23 cellular contexts compared by ENCODE assay signal in the genomic region with DNA sequence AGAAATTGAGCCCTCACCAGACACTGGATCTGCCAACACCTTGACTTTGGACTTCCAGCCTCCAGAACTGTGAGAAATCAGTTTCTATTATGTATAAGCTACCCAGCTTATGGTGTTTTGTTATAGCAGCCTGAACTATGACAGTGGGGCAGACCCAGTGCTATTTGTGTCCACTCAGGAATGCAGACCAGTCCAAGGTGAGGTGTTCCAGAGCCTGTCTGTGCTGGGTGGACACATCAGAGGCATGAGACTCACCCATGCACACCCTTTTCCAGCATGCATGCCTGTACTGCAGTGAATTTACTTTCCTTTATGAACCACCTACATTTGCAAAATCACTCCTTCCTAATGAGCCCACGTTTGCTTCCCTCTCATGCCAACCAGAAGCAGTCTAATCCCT.
"Had no signal": no experiment of that assay in that cellular context is flagged by ENCODE, and none has a peak within 500 bp of the region (broad histone marks: within the 10 kb centered on the region; RNA-seq: fewer than 3 reads in every experiment).

No MANE protein-coding gene starts in this region.

- H3K36me3 Mint-ChIP-seq: activated naive CD4-positive, alpha-beta T cell treated with anti-CD3 and anti-CD28 coated beads, Interleukin-2, amount 50 U/mL, for 72 hours; immature natural killer cell; WTC11 had no signal

- H3K36me3 ChIP-seq: colonic mucosa, gastrocnemius medialis, lower lobe of right lung, ovary, suprapubic skin, tibial artery had no signal

- H3K9me3 ChIP-seq: colonic mucosa, gastrocnemius medialis, lower lobe of right lung, ovary, suprapubic skin, tibial artery had no signal

- H3K4me1 ChIP-seq: colonic mucosa, lower lobe of right lung, suprapubic skin, tibial artery had no signal

- H3K27ac Mint-ChIP-seq: activated CD4-positive, alpha-beta memory T cell treated with anti-CD3 and anti-CD28 coated beads, Interleukin-2, amount 10 ng/mL, durations not matched to agents 7 days and 5 days; activated CD4-positive, alpha-beta T cell treated with anti-CD3 and anti-CD28 coated beads, Interleukin-2, amount 10 ng/mL, durations not matched to agents 7 days and 5 days; activated naive CD4-positive, alpha-beta T cell treated with anti-CD3 and anti-CD28 coated beads, Interleukin-2, amount 50 U/mL, for 72 hours; activated T-helper 2 cell treated with anti-CD3 and anti-CD28 coated beads, Interferon-gamma antibody, Interleukin-2, Interleukin-4, amounts not matched to agents 10 μg/mL and 5 μg/mL and 100 μg/mL, durations not matched to agents 14 hours and 24 hours and 36 hours; immature natural killer cell; stimulated activated naive B cell treated with anti-CD40 and anti-IgM and Interleukin-4, amounts not matched to agents 10 μg/mL and 1 μg/mL and 100 μg/mL, for 72 hours; T-helper 17 cell; WTC11 had no signal

- H3K4me1 Mint-ChIP-seq: activated CD4-positive, alpha-beta memory T cell treated with anti-CD3 and anti-CD28 coated beads, Interleukin-2, amount 10 ng/mL, durations not matched to agents 7 days and 5 days; activated CD4-positive, alpha-beta T cell treated with anti-CD3 and anti-CD28 coated beads, Interleukin-2, amount 10 ng/mL, durations not matched to agents 7 days and 5 days; immature natural killer cell; stimulated activated naive B cell treated with anti-CD40 and anti-IgM and Interleukin-4, amounts not matched to agents 10 μg/mL and 1 μg/mL and 100 μg/mL, for 72 hours; T-helper 17 cell had no signal

- DNase-seq: activated CD4-positive, alpha-beta memory T cell treated with anti-CD3 and anti-CD28 coated beads, Interleukin-2, amount 10 ng/mL, durations not matched to agents 7 days and 5 days; activated CD4-positive, alpha-beta T cell treated with anti-CD3 and anti-CD28 coated beads for 1 hour; activated CD4-positive, alpha-beta T cell treated with anti-CD3 and anti-CD28 coated beads, Interleukin-2, amount 10 ng/mL, durations not matched to agents 7 days and 5 days; activated naive CD4-positive, alpha-beta T cell; activated T-cell treated with anti-CD3 and anti-CD28 coated beads, Interleukin-2, amount 50 U/mL, for 4 hours; cerebellar nuclear complex; colonic mucosa; effector CD8-positive, alpha-beta T cell; gastrocnemius medialis; immature natural killer cell; lower lobe of right lung; mesenchymal stem cell; naive thymus-derived CD8-positive, alpha-beta T cell; ovary; stimulated activated CD4-positive, alpha-beta T cell treated with anti-CD3 and anti-CD28 coated beads, Interleukin-15, amount 100 ng/mL, for 24 hours; stimulated activated CD4-positive, alpha-beta T cell treated with anti-CD3 and anti-CD28 coated beads, Interleukin-2, amount 100 ng/mL, for 24 hours; stimulated activated naive B cell treated with anti-CD40 and anti-IgM and Interleukin-4, amounts not matched to agents 10 μg/mL and 1 μg/mL and 100 μg/mL, for 72 hours; T-helper 17 cell; tibial artery had no signal

- H3K4me3 ChIP-seq: colonic mucosa, gastrocnemius medialis, lower lobe of right lung, ovary, suprapubic skin, tibial artery had no signal

- H3K4me3 Mint-ChIP-seq: activated CD4-positive, alpha-beta memory T cell treated with anti-CD3 and anti-CD28 coated beads, Interleukin-2, amount 10 ng/mL, durations not matched to agents 7 days and 5 days; activated CD4-positive, alpha-beta T cell treated with anti-CD3 and anti-CD28 coated beads, Interleukin-2, amount 10 ng/mL, durations not matched to agents 7 days and 5 days; activated T-cell treated with anti-CD3 and anti-CD28 coated beads, Interleukin-2, amount 50 U/mL, for 4 hours; immature natural killer cell; naive thymus-derived CD8-positive, alpha-beta T cell; stimulated activated naive B cell treated with anti-CD40 and anti-IgM and Interleukin-4, amounts not matched to agents 10 μg/mL and 1 μg/mL and 100 μg/mL, for 72 hours; T-helper 17 cell; WTC11 had no signal

- H3K27ac ChIP-seq: colonic mucosa, gastrocnemius medialis, lower lobe of right lung, ovary, suprapubic skin, tibial artery had no signal

- H3K27me3 ChIP-seq: colonic mucosa, gastrocnemius medialis, ovary had no signal

- H3K9me3 Mint-ChIP-seq: activated CD4-positive, alpha-beta memory T cell treated with anti-CD3 and anti-CD28 coated beads, Interleukin-2, amount 10 ng/mL, durations not matched to agents 7 days and 5 days; activated CD4-positive, alpha-beta T cell treated with anti-CD3 and anti-CD28 coated beads, Interleukin-2, amount 10 ng/mL, durations not matched to agents 7 days and 5 days; activated naive CD4-positive, alpha-beta T cell treated with anti-CD3 and anti-CD28 coated beads, Interleukin-2, amount 50 U/mL, for 72 hours; activated T-cell treated with anti-CD3 and anti-CD28 coated beads, Interleukin-2, amount 50 U/mL, for 4 hours; activated T-helper 2 cell treated with anti-CD3 and anti-CD28 coated beads, Interferon-gamma antibody, Interleukin-2, Interleukin-4, amounts not matched to agents 10 μg/mL and 5 μg/mL and 100 μg/mL, durations not matched to agents 14 hours and 24 hours and 36 hours; immature natural killer cell; naive thymus-derived CD8-positive, alpha-beta T cell; stimulated activated naive B cell treated with anti-CD40 and anti-IgM and Interleukin-4, amounts not matched to agents 10 μg/mL and 1 μg/mL and 100 μg/mL, for 72 hours; WTC11 had no signal
